In genomic region chr7:155447603-155448002, GRCh38 we compare ENCODE assay signal across 17 cellular contexts. TPM values are rescaled to one million over a fixed set of nuclear protein-coding genes. Genes with fewer than 3 reads are reported as not detected.
DNase-seq lines count a peak whose midpoint lies in the region; ATAC-seq and TF ChIP-seq lines count a peak whose summit lies in the region.
"Had no signal": no experiment of that assay in that cellular context is flagged by ENCODE, and none has a peak within 500 bp of the region (broad histone marks: within the 10 kb centered on the region; RNA-seq: fewer than 3 reads in every experiment).

No MANE protein-coding gene starts in this region.

- H3K9me3 Mint-ChIP-seq in T-helper 2 cell treated with Interferon-gamma antibody and Interleukin-4, amounts not matched to agents 5 μg/mL and 100 μg/mL, for 36 hours = no peaks in the 10 kb centered on the region
- H3K9me3 Mint-ChIP-seq in WTC11 (no peaks in the 10 kb centered on the region), memory B cell (no peaks in the 10 kb centered on the region)

- H3K9me3 ChIP-seq in spleen (no peaks in the 10 kb centered on the region), right cardiac atrium (ENCODE audit: control insufficient read depth, low read length) (no peaks in the 10 kb centered on the region)
- H3K9me3 ChIP-seq: Peyer's patch had no signal

- intact Hi-C loops in spleen (cut with DNase I; ENCODE audit: low total_unique reads) (no loop called here), head of caudate nucleus (cut with DNase I) (no loop called here), right cardiac atrium (cut with DNase I) (no loop called here)

- no peaks in the 10 kb centered on the region for H3K4me1 Mint-ChIP-seq in T-helper 2 cell treated with Interferon-gamma antibody and Interleukin-4, amounts not matched to agents 5 μg/mL and 100 μg/mL, for 36 hours (ENCODE audit: low read depth)
- peaks cover 26% of the 10 kb centered on the region for H3K4me1 Mint-ChIP-seq in WTC11
- H3K4me1 Mint-ChIP-seq in memory B cell = peaks cover 13% of the 10 kb centered on the region

- no peak overlapping the region for H3K4me3 Mint-ChIP-seq in T-helper 2 cell treated with Interferon-gamma antibody and Interleukin-4, amounts not matched to agents 5 μg/mL and 100 μg/mL, for 36 hours
- H3K4me3 Mint-ChIP-seq in WTC11 (peak overlapping the region; percentile 64), memory B cell (no peak overlapping the region)

- DNase-seq in T-helper 2 cell treated with Interferon-gamma antibody and Interleukin-4, amounts not matched to agents 5 μg/mL and 100 μg/mL, for 36 hours (ENCODE audit: low spot score) = no peak
- no peak for DNase-seq in T-helper 2 cell
- no peak for DNase-seq in WTC11 (ENCODE audit: low spot score)
- DNase-seq in memory B cell (ENCODE audit: low spot score in 2 of 2) = no peak
- peak; percentile 7 for DNase-seq in spleen
- no peak for DNase-seq in amniotic stem cell (lab: John Stamatoyannopoulos, UW)
- no peak for DNase-seq in head of caudate nucleus
- no peak for DNase-seq in right cardiac atrium
- DNase-seq: AML-193, DMS79 treated with DMSO at 0.1 percent for 48 hours, MV-4-11, NCI-H1694 treated with DMSO at 0.1 percent for 48 hours had no signal

- H3K4me1 ChIP-seq in spleen (peaks cover 0 to 35% (median 22%) of the 10 kb centered on the region in 6 donors), right cardiac atrium (ENCODE audit: control insufficient read depth, insufficient read depth, low read length) (no peaks in the 10 kb centered on the region)

- H3K4me3 ChIP-seq in spleen (no peak overlapping the region), right cardiac atrium (ENCODE audit: low read length) (no peak overlapping the region)
- H3K4me3 ChIP-seq: Peyer's patch had no signal

- H3K27me3 Mint-ChIP-seq in T-helper 2 cell treated with Interferon-gamma antibody and Interleukin-4, amounts not matched to agents 5 μg/mL and 100 μg/mL, for 36 hours (ENCODE audit: low read depth) = peaks cover 76% of the 10 kb centered on the region
- H3K27me3 Mint-ChIP-seq in WTC11 (ENCODE audit: low read depth) (peaks cover 99% of the 10 kb centered on the region), memory B cell (peaks cover 25% of the 10 kb centered on the region)

- H3K36me3 ChIP-seq in spleen = no peaks in the 10 kb centered on the region
- H3K36me3 ChIP-seq: Peyer's patch had no signal

- no peak overlapping the region for H3K27ac ChIP-seq in spleen
- H3K27ac ChIP-seq in right cardiac atrium (ENCODE audit: low read length) = no peak overlapping the region
- H3K27ac ChIP-seq: 22Rv1, C4-2B, KMS-11, Peyer's patch had no signal

- no peak for TF ChIP-seq POLR2A in spleen (IDR thresholded peaks at IDR 0.05)

- H3K27me3 ChIP-seq in spleen (replicated peaks in 1 of 7) (peaks cover 0 to 92% (median 55%) of the 10 kb centered on the region in 7 donors), right cardiac atrium (ENCODE audit: control insufficient read depth, insufficient read depth) (no peaks in the 10 kb centered on the region)

- H3K36me3 Mint-ChIP-seq in T-helper 2 cell treated with Interferon-gamma antibody and Interleukin-4, amounts not matched to agents 5 μg/mL and 100 μg/mL, for 36 hours (ENCODE audit: low read depth) = no peaks in the 10 kb centered on the region
- no peaks in the 10 kb centered on the region; the same call in 1 of the 2 replicates for H3K36me3 Mint-ChIP-seq in WTC11
- peaks cover 4% of the 10 kb centered on the region for H3K36me3 Mint-ChIP-seq in memory B cell

- CTCF ChIA-PET in WTC11 (lab: Charles Lee) = interaction anchor here (3.6 kb wide), 1 partner anchor 68 kb away, joined by 34 read pairs; no protein-coding TSS in a partner anchor

- WGBS in spleen, 5 donors = 49 to 67% (median 54%) methylated on average over 2 of the region's 2 CpGs
- WGBS in right cardiac atrium = 52% methylated on average over 2 of the region's 2 CpGs

- POLR2A ChIA-PET in WTC11 (lab: Charles Lee) = no interaction called here

- TF ChIP-seq CTCF in WTC11 (IDR thresholded peaks at IDR 0.05) = no peak
- TF ChIP-seq CTCF in spleen (IDR thresholded peaks at IDR 0.05 in 8 of 11, conservative IDR thresholded peaks at IDR 0.05 in 3 of 11) = no peak

- ATAC-seq in WTC11 (no peak), memory B cell (ENCODE audit: low read depth) (no peak), right cardiac atrium (no peak)
- ATAC-seq: Right ventricle myocardium inferior had no signal

- peak overlapping the region; percentile 4 for H3K27ac Mint-ChIP-seq in T-helper 2 cell treated with Interferon-gamma antibody and Interleukin-4, amounts not matched to agents 5 μg/mL and 100 μg/mL, for 36 hours
- H3K27ac Mint-ChIP-seq in WTC11 (no peak overlapping the region), memory B cell (peak overlapping the region; percentile 71)

TF ChIP-seq in WTC11, 78 proteins besides CTCF, POLR2A, EP300 and RAD21:
- no peak for TF ChIP-seq ZNF423 (CRISPR knock-in tag; IDR thresholded peaks at IDR 0.05)
- TF ChIP-seq ATF3 (CRISPR knock-in tag; conservative IDR thresholded peaks at IDR 0.05) = no peak
- TF ChIP-seq ZBTB43 (CRISPR knock-in tag; IDR thresholded peaks at IDR 0.05) = no peak
- no peak for TF ChIP-seq GRHL2 (CRISPR knock-in tag; IDR thresholded peaks at IDR 0.05; ENCODE audit: insufficient replicate concordance, severe bottlenecking)
- TF ChIP-seq HMGXB4 (CRISPR knock-in tag; IDR thresholded peaks at IDR 0.05) = no peak
- TF ChIP-seq RELA (CRISPR knock-in tag; IDR thresholded peaks at IDR 0.05; ENCODE audit: borderline replicate concordance) = no peak

RNA-seq across cellular contexts. Expression of gene EN2, which starts 10.3 kb away (rescaled TPM):
- not detected in 3 replicates for total RNA-seq in WTC11 (2021)
- not detected for total RNA-seq in spleen
- polyA plus RNA-seq in spleen = under 1 TPM in 2 of 3 donors, not detected in 1; 0.03 to 0.04 TPM
- under 1 TPM in 2 of 4 donors, not detected in 2; 0.11 to 0.35 TPM for total RNA-seq in right cardiac atrium
- polyA plus RNA-seq in right cardiac atrium = 0.16 TPM
- total RNA-seq: Peyer's patch had no signal
